In the genomic region with DNA sequence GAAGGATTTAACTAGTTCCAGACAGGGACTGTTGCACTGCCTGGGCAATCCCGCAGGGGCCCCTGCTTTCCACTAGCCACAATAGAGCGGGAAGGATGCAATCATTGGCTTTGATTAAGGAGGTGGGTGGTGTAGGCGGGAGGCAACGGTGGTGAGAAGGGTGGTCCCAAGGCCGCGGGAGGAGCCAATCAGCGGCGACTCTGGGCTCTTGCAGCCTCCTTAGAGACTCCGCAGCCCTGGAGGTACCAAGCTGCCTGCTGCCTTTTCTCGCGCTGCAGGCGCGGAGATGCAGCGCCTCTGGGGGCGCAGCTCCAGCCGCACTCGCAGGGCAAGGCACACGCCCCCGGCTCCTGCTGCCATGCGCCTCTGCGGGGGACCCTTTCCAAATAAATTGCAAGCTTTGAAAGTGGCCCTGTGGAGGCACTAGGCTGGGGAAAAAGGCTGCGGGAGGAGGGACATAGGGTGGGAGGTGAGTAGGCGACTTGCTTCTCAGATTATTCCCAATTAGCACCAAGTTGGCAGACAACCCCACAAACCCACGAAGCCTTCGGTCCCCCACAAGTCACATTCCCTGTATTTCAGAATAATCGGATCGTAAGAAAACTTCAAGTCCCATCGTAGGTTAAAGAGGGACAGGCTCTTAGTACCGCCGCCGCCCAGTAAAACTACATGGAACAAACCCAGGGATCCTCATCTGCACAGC, we compare ENCODE assay signal across 8 cellular contexts. TPM values are rescaled to one million over a fixed set of nuclear protein-coding genes. Genes with fewer than 3 reads are reported as not detected.
A peak's percentile ranks its signal among the peaks of the same experiment; 100 is the strongest.
DNase-seq lines count a peak whose midpoint lies in the region; ATAC-seq and TF ChIP-seq lines count a peak whose summit lies in the region.

No MANE protein-coding gene starts in this region.

- 0 out of 2 replicates have a peak, but pooled peaks cover 3% of the 10 kb centered on the region for H3K9me2 ChIP-seq in GM23338 (ENCODE audit: insufficient read depth)

- peak; percentile 37; the same call in 1 of the 2 replicates for TF ChIP-seq CTCF in A673 (conservative IDR thresholded peaks at IDR 0.05; ENCODE audit: low read depth, low read length)
- TF ChIP-seq CTCF in GM23338 (conservative IDR thresholded peaks at IDR 0.05; ENCODE audit: low read depth in 2 of 2): peak; percentile 39
- TF ChIP-seq CTCF in BE2C (IDR thresholded peaks at IDR 0.05; ENCODE audit: low read depth, low read length): no peak

- H3K27me3 Mint-ChIP-seq in GM23338 (ENCODE audit: insufficient read depth, low read depth, poor library complexity): peaks cover 44% of the 10 kb centered on the region
- H3K27me3 Mint-ChIP-seq in T-helper 17 cell: peaks cover 14% of the 10 kb centered on the region

- no peaks in the 10 kb centered on the region for H3K79me2 ChIP-seq in GM23338 (replicated peaks; ENCODE audit: insufficient read depth)

- ATAC-seq in GM23338 (peak; percentile 88), T-helper 17 cell (no peak)

- peak; percentile 67 for DNase-seq in A673 (ENCODE audit: low spot score)
- DNase-seq in GM23338 (ENCODE audit: low spot score): peak; percentile 96
- DNase-seq in T-helper 17 cell: no peak
- DNase-seq in OCI-M1 (lab: John Stamatoyannopoulos, UW): no peak
- no peak for DNase-seq in BE2C
- no peak for DNase-seq in SJCRH30

- H3K4me1 Mint-ChIP-seq in GM23338 (peaks cover 9% of the 10 kb centered on the region), T-helper 17 cell (peaks cover 16% of the 10 kb centered on the region)

- POLR2A ChIA-PET in A673 (lab: Charles Lee; ENCODE audit: low non-redundant PET): no interaction called here

- H3K36me3 Mint-ChIP-seq in GM23338 (ENCODE audit: low read depth) (peaks cover 8% of the 10 kb centered on the region), T-helper 17 cell (ENCODE audit: low read depth) (peaks cover 11% of the 10 kb centered on the region)

- H3K9me3 ChIP-seq in A673 (ENCODE audit: low read depth, low read length, poor library complexity, severe bottlenecking): no peaks in the 10 kb centered on the region
- peaks cover 4% of the 10 kb centered on the region for H3K9me3 ChIP-seq in T-helper 17 cell (ENCODE audit: control insufficient read depth, low read length, poor library complexity, severe bottlenecking)
- H3K9me3 ChIP-seq in iPS-15b (ENCODE audit: control insufficient read depth, insufficient read depth, low read length): peaks cover 6% of the 10 kb centered on the region
- H3K9me3 ChIP-seq in stomach smooth muscle (ENCODE audit: control insufficient read depth in 2 of 2, low read length in 2 of 2): no peaks in the 10 kb centered on the region
- no peaks in the 10 kb centered on the region for H3K9me3 ChIP-seq in BE2C
- no peaks in the 10 kb centered on the region for H3K9me3 ChIP-seq in SJCRH30 (replicated peaks)

- H3K36me3 ChIP-seq in A673 (ENCODE audit: insufficient read depth, low read length, poor library complexity, severe bottlenecking) (no peaks in the 10 kb centered on the region), GM23338 (ENCODE audit: insufficient read depth) (no peaks in the 10 kb centered on the region), iPS-15b (ENCODE audit: control insufficient read depth, insufficient read depth, low read length) (no peaks in the 10 kb centered on the region), stomach smooth muscle (ENCODE audit: control insufficient read depth in 2 of 2, insufficient read depth in 2 of 2, low read length in 2 of 2) (no peaks in the 10 kb centered on the region), BE2C (no peaks in the 10 kb centered on the region), SJCRH30 (no peaks in the 10 kb centered on the region)

- H3K4me1 ChIP-seq in A673 (ENCODE audit: insufficient read depth, low read length, poor library complexity, severe bottlenecking): peaks cover 4% of the 10 kb centered on the region
- no peaks in the 10 kb centered on the region; the same call in 1 of the 2 replicates for H3K4me1 ChIP-seq in GM23338 (ENCODE audit: insufficient read depth)
- H3K4me1 ChIP-seq in iPS-15b (ENCODE audit: control insufficient read depth, insufficient read depth, low read length): peaks cover 3% of the 10 kb centered on the region
- H3K4me1 ChIP-seq in stomach smooth muscle (ENCODE audit: control insufficient read depth, insufficient read depth, low read length): peaks cover 17% of the 10 kb centered on the region
- H3K4me1 ChIP-seq in BE2C: no peaks in the 10 kb centered on the region
- no peaks in the 10 kb centered on the region for H3K4me1 ChIP-seq in SJCRH30

- H3K4me3 Mint-ChIP-seq in GM23338 (peak overlapping the region; percentile 82), T-helper 17 cell (peak overlapping the region; percentile 72)

- H3K27me3 ChIP-seq in A673 (replicated peaks; ENCODE audit: insufficient read depth, low read depth, low read length, poor library complexity) (peaks cover 91% of the 10 kb centered on the region), GM23338 (ENCODE audit: insufficient read depth) (peaks cover 75% of the 10 kb centered on the region), iPS-15b (ENCODE audit: control insufficient read depth, insufficient read depth, low read length) (peaks cover 80% of the 10 kb centered on the region), stomach smooth muscle (ENCODE audit: control insufficient read depth in 1 of 2, insufficient read depth in 2 of 2, low read length in 2 of 2) (peaks cover 12 to 16% of the 10 kb centered on the region in 2 donors), BE2C (peaks cover 64% of the 10 kb centered on the region), SJCRH30 (no peaks in the 10 kb centered on the region; the same call in 1 of the 2 replicates)

- H3F3A ChIP-seq in GM23338 (replicated peaks; ENCODE audit: low read depth): 0 out of 2 replicates have a peak, but pooled peaks cover 5% of the 10 kb centered on the region

- H2AFZ ChIP-seq in GM23338: peak overlapping the region; percentile 94

- no peaks in the 10 kb centered on the region for H4K20me1 ChIP-seq in GM23338 (replicated peaks; ENCODE audit: insufficient read depth)

- H3K4me3 ChIP-seq in A673 (ENCODE audit: low read depth, low read length, poor library complexity, severe bottlenecking) (no peak overlapping the region), GM23338 (peak overlapping the region; percentile 76), iPS-15b (ENCODE audit: low read depth, low read length) (peak overlapping the region; percentile 79), stomach smooth muscle (ENCODE audit: low read length in 2 of 2) (peak overlapping the region; percentile 85 to 92), BE2C (ENCODE audit: low read depth, low read length) (no peak overlapping the region), SJCRH30 (no peak overlapping the region)

- intact Hi-C loops in A673 (cut with micrococcal nuclease; ENCODE audit: unreplicated experiment): no loop called here

- BruUV-seq in A673 (replicated peaks; lab: Mats Ljungman, UMichigan): no TSS peak

- no peak overlapping the region for H3K9ac ChIP-seq in iPS-15b (ENCODE audit: low read depth, low read length)
- peak overlapping the region in 1 of 2 donors; percentile 38 for H3K9ac ChIP-seq in stomach smooth muscle (ENCODE audit: low read length in 2 of 2)

- CTCF ChIA-PET in A673 (lab: Charles Lee): interaction anchor here (1.0 kb wide), 1 partner anchor 53 kb away, joined by 4 read pairs; no protein-coding TSS in a partner anchor

- H3K9me3 Mint-ChIP-seq in GM23338: peaks cover 10% of the 10 kb centered on the region

- H3K27ac Mint-ChIP-seq in GM23338 (no peak overlapping the region), T-helper 17 cell (no peak overlapping the region)

- H3K27ac ChIP-seq in A673 (ENCODE audit: low read depth, low read length, poor library complexity, severe bottlenecking): no peak overlapping the region
- no peak overlapping the region for H3K27ac ChIP-seq in GM23338 (ENCODE audit: low read depth)
- H3K27ac ChIP-seq in stomach smooth muscle (ENCODE audit: low read length): peak overlapping the region; percentile 60
- no peak overlapping the region for H3K27ac ChIP-seq in SJCRH30

- H3K4me2 ChIP-seq in GM23338: peak overlapping the region; percentile 97

TF ChIP-seq in GM23338, 12 proteins besides CTCF, POLR2A, EP300 and RAD21:
- TF ChIP-seq NANOG (IDR thresholded peaks at IDR 0.05; ENCODE audit: borderline replicate concordance) (no peak), ZNF114 (CRISPR knock-in tag; IDR thresholded peaks at IDR 0.05) (no peak), EZH2 (IDR thresholded peaks at IDR 0.05; ENCODE audit: low read depth, unreplicated experiment) (peak; percentile 75), ZNF331 (CRISPR knock-in tag; IDR thresholded peaks at IDR 0.05; ENCODE audit: low read depth) (no peak)

RNA-seq across cellular contexts. Expression of a gene that starts 0.9 kb away (rescaled TPM):
- total RNA-seq in A673 (2021) (not detected in 2 replicates), T-helper 17 cell (not detected)
- 1.2 and 1.9 TPM in 2 replicates for total RNA-seq in GM23338 (2014; rRNA removed; shearing (Covaris generic))
- polyA plus RNA-seq in GM23338 (2016; fragmentation: Nextera tagmentation; extraction: Ambion mirVana): 0.10 and 0.38 TPM in 2 replicates
- polyA plus RNA-seq in BE2C (2012; ENCODE audit: insufficient read depth, insufficient read length, low read depth): not detected
- not detected in 2 replicates for total RNA-seq in SJCRH30 (2014; rRNA removed; shearing (Covaris generic))

Comparison
In these comparisons a context has a peak if more than half of its experiments do, and no peak if none do; other contexts are left out.
1. DNase-seq: peak in A673 (single experiment) and GM23338 (single experiment); none in T-helper 17 cell (0 of 3), OCI-M1 (single experiment), BE2C (single experiment) and SJCRH30 (0 of 2).
2. H3K4me3 ChIP-seq: peak in GM23338 (single experiment), iPS-15b (single experiment) and stomach smooth muscle (2 of 2); none in A673 (single experiment), BE2C (single experiment) and SJCRH30 (single experiment).